25 cellular contexts compared by ENCODE assay signal in the genomic region with DNA sequence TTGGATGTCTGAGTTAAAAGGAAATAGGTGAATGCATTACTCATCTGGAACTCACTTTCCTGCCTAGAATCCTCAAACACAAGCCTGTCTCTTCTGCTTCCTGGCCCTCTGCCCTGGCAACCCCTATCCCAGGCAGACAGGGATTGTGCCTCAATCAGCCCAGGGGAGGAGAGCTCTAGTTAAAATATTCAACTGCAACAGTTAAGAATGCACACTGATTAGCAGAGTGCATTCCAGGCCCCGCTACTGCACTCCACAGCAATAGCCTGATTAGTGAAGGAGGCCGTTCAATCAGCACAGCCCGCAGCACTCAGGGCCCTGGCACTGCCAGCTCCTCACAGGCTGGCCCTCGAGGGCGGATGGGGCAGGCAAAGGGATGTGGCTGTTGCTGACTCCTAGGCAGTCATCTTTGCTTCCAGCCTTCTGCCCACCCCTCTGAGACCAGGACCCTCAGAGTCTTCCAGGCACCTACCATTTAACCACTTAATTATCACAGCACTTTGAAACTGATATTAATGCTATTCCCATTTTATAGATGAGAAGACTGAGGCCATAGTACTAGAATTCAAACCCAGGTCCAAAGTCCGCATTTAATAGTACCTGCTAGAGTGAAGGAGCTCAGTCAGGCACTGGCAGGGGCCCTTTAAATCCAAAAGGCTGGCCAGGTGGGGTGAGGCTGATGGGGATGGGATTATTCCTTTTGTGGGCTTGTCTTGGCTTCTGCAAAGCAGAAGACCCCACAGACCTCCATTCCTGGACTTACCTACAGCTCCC.
A peak's percentile ranks its signal among the peaks of the same experiment; 100 is the strongest.
DNase-seq lines count a peak whose midpoint lies in the region; FAIRE-seq and TF ChIP-seq lines count a peak whose summit lies in the region.
"Had no signal": no experiment of that assay in that cellular context is flagged by ENCODE, and none has a peak within 500 bp of the region (broad histone marks: within the 10 kb centered on the region; RNA-seq: fewer than 3 reads in every experiment).

No MANE protein-coding gene starts in this region.

- H3K4me1 Mint-ChIP-seq in CD4-positive, alpha-beta memory T cell = no peaks in the 10 kb centered on the region
- H3K4me1 Mint-ChIP-seq: CD4-positive, CD25-positive, alpha-beta regulatory T cell had no signal

- H3K4me2 ChIP-seq in keratinocyte (ENCODE audit: control insufficient read depth, extremely low read depth, insufficient read depth, low read depth, low read length) = peak overlapping the region; percentile 6

- peak overlapping the region; percentile 49 for H2AFZ ChIP-seq in keratinocyte (ENCODE audit: control insufficient read depth, low read length)

- no peaks in the 10 kb centered on the region for H3K9me3 ChIP-seq in keratinocyte (ENCODE audit: control insufficient read depth, low read depth, low read length)
- no peaks in the 10 kb centered on the region for H3K9me3 ChIP-seq in CD4-positive, alpha-beta memory T cell (ENCODE audit: control insufficient read depth in 1 of 2, low read length in 2 of 2)
- H3K9me3 ChIP-seq: SJSA1, thoracic aorta had no signal

- H3K27me3 ChIP-seq in keratinocyte (ENCODE audit: control insufficient read depth, extremely low read depth, insufficient read depth, low read length) = no peaks in the 10 kb centered on the region
- no peaks in the 10 kb centered on the region for H3K27me3 ChIP-seq in CD4-positive, alpha-beta memory T cell (ENCODE audit: insufficient read depth, low read length)
- H3K27me3 ChIP-seq: gastroesophageal sphincter, SJSA1 had no signal

- intact Hi-C loops in CD4-positive, alpha-beta memory T cell (cut with micrococcal nuclease) = no loop called here

- H3K36me3 ChIP-seq in keratinocyte (ENCODE audit: control insufficient read depth in 2 of 2, extremely low read depth in 1 of 2, insufficient read depth in 2 of 2, low read length in 2 of 2) = no peaks in the 10 kb centered on the region
- no peaks in the 10 kb centered on the region for H3K36me3 ChIP-seq in CD4-positive, alpha-beta memory T cell (ENCODE audit: insufficient read depth, low read length)
- H3K36me3 ChIP-seq: gastroesophageal sphincter, SJSA1, thoracic aorta had no signal

- H3K79me2 ChIP-seq in keratinocyte (ENCODE audit: control insufficient read depth, insufficient read depth, low read length) = no peaks in the 10 kb centered on the region

- H4K20me1 ChIP-seq in keratinocyte (ENCODE audit: control insufficient read depth, extremely low read depth, insufficient read depth, low read length) = no peaks in the 10 kb centered on the region

- no peaks in the 10 kb centered on the region for H3K9me1 ChIP-seq in keratinocyte (ENCODE audit: control insufficient read depth, extremely low read depth, insufficient read depth, low read length)

- CTCF ChIA-PET in RWPE1 (lab: Yijun Ruan, JAX) = interaction anchor here (1.0 kb wide), 1 partner anchor 271 kb away, joined by 4 read pairs; no protein-coding TSS in a partner anchor
- CTCF ChIA-PET in CD4-positive, alpha-beta memory T cell (lab: Charles Lee; ENCODE audit: partially characterized antibody) = no interaction called here

- no peaks in the 10 kb centered on the region for H3K27me3 Mint-ChIP-seq in CD4-positive, alpha-beta memory T cell
- H3K27me3 Mint-ChIP-seq: activated T-cell treated with anti-CD3 and anti-CD28 coated beads, Interleukin-2, amount 50 U/mL, for 24 hours; CD4-positive, CD25-positive, alpha-beta regulatory T cell had no signal

- dilution Hi-C loops in keratinocyte (cut with MboI; ENCODE audit: extremely low pct_ligation_motif_present, low sequenced_read_pairs) = no loop called here

- peak; percentile 98 for FAIRE-seq in keratinocyte (lab: Jason Lieb, UNC)
- FAIRE-seq: GM18507 had no signal

- H3K4me3 ChIP-seq in epithelial cell of esophagus (ENCODE audit: low read length) (no peak overlapping the region), keratinocyte (ENCODE audit: control insufficient read depth in 2 of 3, extremely low read depth in 1 of 3, insufficient read depth in 2 of 3, low read depth in 1 of 3, low read length in 3 of 3) (no peak overlapping the region)
- H3K4me3 ChIP-seq in CD4-positive, alpha-beta memory T cell (ENCODE audit: low read length in 2 of 2) = no peak overlapping the region
- H3K4me3 ChIP-seq: gastroesophageal sphincter, SJSA1, skin epidermis, thoracic aorta had no signal

- DNase-seq in RWPE1 (ENCODE audit: low spot score) (peak; percentile 25), epithelial cell of esophagus (ENCODE audit: low read depth) (peak; percentile 68), keratinocyte (ENCODE audit: low read depth, low spot score) (no peak), renal cortical epithelial cell (ENCODE audit: low read depth) (peak; percentile 11), C1 segment of cervical spinal cord (lab: John Stamatoyannopoulos, UW) (no peak), AG20443 (ENCODE audit: low spot score) (no peak)
- DNase-seq in activated CD8-positive, alpha-beta memory T cell treated with anti-CD3 and anti-CD28 coated beads, Interleukin-2, amount 50 U/mL, for 4 hours = no peak
- no peak for DNase-seq in CD4-positive, alpha-beta memory T cell
- DNase-seq: activated CD4-positive, alpha-beta T cell treated with anti-CD3 and anti-CD28 coated beads for 1 hour; activated naive CD4-positive, alpha-beta T cell treated with anti-CD3 and anti-CD28 coated beads for 36 hours; activated T-cell treated with anti-CD3 and anti-CD28 coated beads, Interleukin-2, amount 50 U/mL, for 24 hours; CD4-positive, CD25-positive, alpha-beta regulatory T cell; cerebellar nuclear complex; H7; Kasumi-1; NCI-H1694 treated with DMSO at 0.1 percent for 48 hours; NCI-H774; stimulated activated CD4-positive, alpha-beta T cell treated with anti-CD3 and anti-CD28 coated beads, Interleukin-2, amount 100 ng/mL, for 48 hours; stimulated activated naive CD4-positive, alpha-beta T cell had no signal

- H3K9ac ChIP-seq in keratinocyte (ENCODE audit: control insufficient read depth, extremely low read depth, insufficient read depth, low read length) = no peak overlapping the region

- peaks cover 0 to 2% (median 0%) of the 10 kb centered on the region in 8 donors for H3K9me3 Mint-ChIP-seq in CD4-positive, alpha-beta memory T cell
- H3K9me3 Mint-ChIP-seq: activated naive CD4-positive, alpha-beta T cell treated with anti-CD3 and anti-CD28 coated beads for 36 hours had no signal

- H3K27ac Mint-ChIP-seq in CD4-positive, alpha-beta memory T cell = no peak overlapping the region
- H3K27ac Mint-ChIP-seq: activated naive CD4-positive, alpha-beta T cell treated with anti-CD3 and anti-CD28 coated beads for 36 hours; activated T-cell treated with anti-CD3 and anti-CD28 coated beads, Interleukin-2, amount 50 U/mL, for 24 hours; CD4-positive, CD25-positive, alpha-beta regulatory T cell; natural killer cell treated with Interleukin-12 subunit alpha and Interleukin-12 subunit beta and Interleukin-15 and Interleukin-18, amount 100 ng/mL, for 72 hours had no signal

- H3K4me1 ChIP-seq in keratinocyte (ENCODE audit: control insufficient read depth, extremely low read depth, insufficient read depth, low read length) = peaks cover 8% of the 10 kb centered on the region
- no peaks in the 10 kb centered on the region for H3K4me1 ChIP-seq in CD4-positive, alpha-beta memory T cell (ENCODE audit: insufficient read depth, low read length)
- H3K4me1 ChIP-seq: gastroesophageal sphincter, SJSA1 had no signal

- H3K27ac ChIP-seq in RWPE1 (peak overlapping the region; percentile 59; the same call in 1 of the 2 replicates), keratinocyte (ENCODE audit: control insufficient read depth, insufficient read depth, low read length) (no peak overlapping the region)
- no peak overlapping the region for H3K27ac ChIP-seq in CD4-positive, alpha-beta memory T cell (ENCODE audit: low read depth, low read length)
- H3K27ac ChIP-seq: gastroesophageal sphincter, SJSA1, skin epidermis, thoracic aorta had no signal

- no peak overlapping the region for H3K4me3 Mint-ChIP-seq in CD4-positive, alpha-beta memory T cell
- H3K4me3 Mint-ChIP-seq: activated naive CD4-positive, alpha-beta T cell treated with anti-CD3 and anti-CD28 coated beads for 36 hours; activated T-cell treated with anti-CD3 and anti-CD28 coated beads, Interleukin-2, amount 50 U/mL, for 24 hours; CD4-positive, CD25-positive, alpha-beta regulatory T cell; natural killer cell treated with Interleukin-12 subunit alpha and Interleukin-12 subunit beta and Interleukin-15 and Interleukin-18, amount 100 ng/mL, for 72 hours had no signal

- POLR2A ChIA-PET in RWPE1 (lab: Yijun Ruan, JAX; ENCODE audit: low non-redundant PET) = no interaction called here
- POLR2A ChIA-PET in CD4-positive, alpha-beta memory T cell (lab: Charles Lee; ENCODE audit: partially characterized antibody) = no interaction called here

- no peaks in the 10 kb centered on the region for H3K36me3 Mint-ChIP-seq in CD4-positive, alpha-beta memory T cell
- H3K36me3 Mint-ChIP-seq: CD4-positive, CD25-positive, alpha-beta regulatory T cell; natural killer cell treated with Interleukin-12 subunit alpha and Interleukin-12 subunit beta and Interleukin-15 and Interleukin-18, amount 100 ng/mL, for 72 hours had no signal

- TF ChIP-seq CTCF in RWPE1 (conservative IDR thresholded peaks at IDR 0.05; ENCODE audit: low read depth) = no peak
- TF ChIP-seq CTCF in epithelial cell of esophagus (IDR thresholded peaks at IDR 0.05; ENCODE audit: insufficient read depth, low read depth, low read length, missing control alignments) = no peak
- TF ChIP-seq CTCF in keratinocyte (optimal IDR thresholded peaks at IDR 0.05 in 1 of 3, IDR thresholded peaks at IDR 0.05 in 1 of 3, conservative IDR thresholded peaks at IDR 0.05 in 1 of 3; ENCODE audit: extremely low read depth in 1 of 3, insufficient read depth in 2 of 3, low read length in 3 of 3) = no peak

Comparison
In these comparisons a context has a peak if more than half of its experiments do, and no peak if none do; other contexts are left out.
1. DNase-seq: peak in RWPE1 (single experiment), epithelial cell of esophagus (single experiment) and renal cortical epithelial cell (single experiment); none in keratinocyte (single experiment), activated CD8-positive, alpha-beta memory T cell treated with anti-CD3 and anti-CD28 coated beads, Interleukin-2, amount 50 U/mL, for 4 hours (single experiment), CD4-positive, alpha-beta memory T cell (0 of 5), C1 segment of cervical spinal cord (0 of 14) and AG20443 (single experiment).